Comparison of ENCODE assay signal across 8 cellular contexts in the genomic region with DNA sequence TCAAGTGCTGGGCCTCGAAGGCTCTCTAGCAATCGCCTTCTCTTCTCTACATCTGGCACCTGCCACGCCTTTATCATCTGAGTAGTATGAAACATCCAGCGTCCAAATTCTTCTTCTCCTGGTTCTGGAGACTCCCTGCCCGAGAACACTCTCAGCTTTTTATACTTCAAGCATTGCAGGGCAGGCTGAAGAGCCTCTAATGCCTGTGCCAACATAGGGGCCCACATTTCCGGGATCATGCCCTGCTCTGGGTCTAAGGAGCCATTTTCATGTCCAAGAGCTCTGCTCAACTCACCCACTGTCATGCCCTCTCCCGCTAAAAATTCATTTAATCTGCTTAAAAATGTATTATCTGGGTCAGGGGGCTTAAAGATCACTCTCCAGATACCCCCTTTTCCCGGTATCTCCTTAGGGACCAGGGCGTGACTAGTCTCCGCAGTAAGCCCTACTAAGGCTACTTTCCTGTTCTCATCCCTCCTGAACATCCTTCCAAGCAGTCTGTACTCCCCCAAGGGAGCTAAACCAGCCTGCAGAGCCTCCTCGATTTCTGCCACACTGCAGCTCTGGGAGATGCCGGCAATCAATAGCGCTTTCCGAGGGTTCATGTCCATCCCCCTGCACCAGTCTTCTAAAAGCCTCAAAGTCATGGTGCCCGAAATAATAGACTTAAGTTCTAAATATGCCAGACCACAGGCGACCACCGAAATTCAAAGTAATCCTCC. TPM values are rescaled to one million over a fixed set of nuclear protein-coding genes. Genes with fewer than 3 reads are reported as not detected.
DNase-seq lines count a peak whose midpoint lies in the region; ATAC-seq, FAIRE-seq and TF ChIP-seq lines count a peak whose summit lies in the region.

No MANE protein-coding gene starts in this region.

- TF ChIP-seq EP300 in esophagus muscularis mucosa (IDR thresholded peaks at IDR 0.05): no peak

- no peak for TF ChIP-seq POLR2A in esophagus muscularis mucosa (IDR thresholded peaks at IDR 0.05; ENCODE audit: low read depth)
- TF ChIP-seq POLR2A in prostate gland (IDR thresholded peaks at IDR 0.05): no peak

- TF ChIP-seq CTCF in Panc1 (IDR thresholded peaks at IDR 0.05) (no peak), esophagus muscularis mucosa (IDR thresholded peaks at IDR 0.05) (no peak), prostate gland (IDR thresholded peaks at IDR 0.05) (no peak)

- POLR2A ChIA-PET in Panc1 (lab: Charles Lee): no interaction called here

- intact Hi-C loops in Panc1 (cut with micrococcal nuclease; ENCODE audit: unreplicated experiment): no loop called here
- intact Hi-C loops in esophagus muscularis mucosa (cut with DNase I): no loop called here
- intact Hi-C loops in prostate gland (cut with DNase I): loop anchor here (5.0 kb wide), 1 partner anchor 66 kb away; a partner anchor contains a TSS

- 45% methylated on average over 17 of the region's 17 CpGs for WGBS in esophagus muscularis mucosa
- WGBS in prostate gland: 44% methylated on average over 17 of the region's 17 CpGs

- H3K27ac ChIP-seq in Panc1 (ENCODE audit: low read length) (peak overlapping the region; percentile 77), esophagus muscularis mucosa (replicated peaks in 1 of 4) (peak overlapping the region; percentile 93 to 98 (median 96)), prostate gland (peak overlapping the region; percentile 93 to 95)

- H3K36me3 ChIP-seq in ES-I3 (ENCODE audit: insufficient read depth, low read length): peaks cover 3% of the 10 kb centered on the region
- H3K36me3 ChIP-seq in Panc1 (ENCODE audit: control insufficient read depth, insufficient read depth, low read length): peaks cover 2% of the 10 kb centered on the region
- H3K36me3 ChIP-seq in esophagus muscularis mucosa: peaks cover 0 to 38% (median 26%) of the 10 kb centered on the region in 4 donors
- no peaks in the 10 kb centered on the region for H3K36me3 ChIP-seq in prostate gland

- DNase-seq in Panc1 (ENCODE audit: low read depth, low spot score) (no peak), esophagus muscularis mucosa (ENCODE audit: extremely low spot score) (no peak), prostate gland (ENCODE audit: low spot score) (peak; percentile 7), NCI-H1436 (lab: John Stamatoyannopoulos, UW) (no peak), RPMI8226 (no peak), frontal cortex (ENCODE audit: low spot score in 2 of 2) (no peak), urothelium cell line (ENCODE audit: low spot score) (no peak)

- in situ Hi-C loops in Panc1 (cut with HindIII; ENCODE audit: low pct_unique_long_range_greater_than_20kb, low sequenced_read_pairs): no loop called here

- peak overlapping the region; percentile 86 to 97 for H3K4me3 ChIP-seq in Panc1 (ENCODE audit: low read depth in 2 of 2, low read length in 2 of 2)
- peak overlapping the region; percentile 75 to 96 (median 86) for H3K4me3 ChIP-seq in esophagus muscularis mucosa
- H3K4me3 ChIP-seq in prostate gland: peak overlapping the region; percentile 85 to 92

- peak overlapping the region; percentile 80 for H3K9ac ChIP-seq in ES-I3 (ENCODE audit: low read depth, low read length)

- CTCF ChIA-PET in Panc1 (lab: Charles Lee): no interaction called here

- H3K27me3 ChIP-seq in Panc1 (ENCODE audit: control insufficient read depth, insufficient read depth, low read length) (no peaks in the 10 kb centered on the region), esophagus muscularis mucosa (no peaks in the 10 kb centered on the region), prostate gland (replicated peaks; ENCODE audit: insufficient read depth) (no peaks in the 10 kb centered on the region)

- no TSS peak for BruUV-seq in Panc1 (replicated peaks; lab: Mats Ljungman, UMichigan)

- H3K4me1 ChIP-seq in ES-I3 (ENCODE audit: insufficient read depth, low read length) (no peaks in the 10 kb centered on the region), Panc1 (ENCODE audit: control insufficient read depth, insufficient read depth, low read length) (peaks cover 6% of the 10 kb centered on the region; the same call in 1 of the 2 replicates), esophagus muscularis mucosa (peaks cover 21 to 36% (median 33%) of the 10 kb centered on the region in 4 donors), prostate gland (replicated peaks) (peaks cover 5% of the 10 kb centered on the region)

- no peaks in the 10 kb centered on the region for H3K9me3 ChIP-seq in ES-I3 (ENCODE audit: control insufficient read depth, insufficient read depth, low read length)
- H3K9me3 ChIP-seq in Panc1 (ENCODE audit: control insufficient read depth, insufficient read depth, low read depth, low read length): no peaks in the 10 kb centered on the region
- no peaks in the 10 kb centered on the region for H3K9me3 ChIP-seq in esophagus muscularis mucosa
- H3K9me3 ChIP-seq in prostate gland: no peaks in the 10 kb centered on the region

- no peak for ATAC-seq in Panc1

- FAIRE-seq in frontal cortex (lab: Jason Lieb, UNC): no peak
- FAIRE-seq in urothelium cell line (lab: Jason Lieb, UNC): no peak

RNA-seq across cellular contexts. Expression of a gene that starts 0.9 kb away (rescaled TPM):
- total RNA-seq in Panc1 (2021; ENCODE audit: unreplicated experiment) (6.9 TPM), esophagus muscularis mucosa (10 to 100 TPM; 54.3 to 90.9 (median 61.7) TPM), prostate gland (10 to 100 TPM; 31.2 to 39.0 TPM), frontal cortex (80.7 TPM)
- 6.5 TPM for polyA plus RNA-seq in Panc1 (2012; ENCODE audit: insufficient read length)

RNA-seq across cellular contexts. Expression of a gene that starts 1.4 kb away (rescaled TPM):
- total RNA-seq in Panc1 (2021; ENCODE audit: unreplicated experiment) (20.9 TPM), esophagus muscularis mucosa (10 to 100 TPM in 3 of 4 donors, 1 to 10 TPM in 1; 6.8 to 15.6 (median 11.6) TPM), prostate gland (10 to 100 TPM in 1 of 2 donors, 1 to 10 TPM in 1; 7.3 to 28.9 TPM), frontal cortex (13.0 TPM)
- polyA plus RNA-seq in Panc1 (2012; ENCODE audit: insufficient read length): 9.0 TPM

RNA-seq across cellular contexts. Expression of a gene that starts 23.1 kb away (rescaled TPM):
- total RNA-seq in Panc1 (2021; ENCODE audit: unreplicated experiment): 9.5 TPM
- 10.6 TPM for polyA plus RNA-seq in Panc1 (2012; ENCODE audit: insufficient read length)
- 10 to 100 TPM in 3 of 4 donors, 1 to 10 TPM in 1; 6.1 to 14.5 (median 11.6) TPM for total RNA-seq in esophagus muscularis mucosa
- total RNA-seq in prostate gland: 10 to 100 TPM in 1 of 2 donors, 1 to 10 TPM in 1; 8.7 to 17.4 TPM
- total RNA-seq in frontal cortex: 12.2 TPM

RNA-seq across cellular contexts. Expression of a gene that starts 23.3 kb away (rescaled TPM):
- 19.9 TPM for total RNA-seq in Panc1 (2021; ENCODE audit: unreplicated experiment)
- 13.7 TPM for polyA plus RNA-seq in Panc1 (2012; ENCODE audit: insufficient read length)
- total RNA-seq in esophagus muscularis mucosa: 10 to 100 TPM; 26.2 to 33.6 (median 29.9) TPM
- total RNA-seq in prostate gland: 10 to 100 TPM; 22.4 to 26.2 TPM
- total RNA-seq in frontal cortex: 40.8 TPM
